ENCODE assay signal across 11 cellular contexts in genomic region chr9:134371731-134372130, GRCh38. TPM values are rescaled to one million over a fixed set of nuclear protein-coding genes. Genes with fewer than 3 reads are reported as not detected.
DNase-seq lines count a peak whose midpoint lies in the region; ATAC-seq, FAIRE-seq and TF ChIP-seq lines count a peak whose summit lies in the region.
"Had no signal": no experiment of that assay in that cellular context is flagged by ENCODE, and none has a peak within 500 bp of the region (broad histone marks: within the 10 kb centered on the region; RNA-seq: fewer than 3 reads in every experiment).

No MANE protein-coding gene starts in this region.

- H3K9me3 Mint-ChIP-seq in osteocyte (ENCODE audit: unreplicated experiment), result no peaks in the 10 kb centered on the region

- no peaks in the 10 kb centered on the region for H3K36me3 ChIP-seq in heart right ventricle
- H3K36me3 ChIP-seq: colonic mucosa had no signal

- no peaks in the 10 kb centered on the region for H3K9me3 ChIP-seq in heart right ventricle
- H3K9me3 ChIP-seq: colonic mucosa had no signal

- H3K4me1 Mint-ChIP-seq in osteocyte (ENCODE audit: unreplicated experiment), result peaks cover 65% of the 10 kb centered on the region

- peaks cover 73 to 94% (median 92%) of the 10 kb centered on the region in 9 donors for H3K4me1 ChIP-seq in heart right ventricle

- no peaks in the 10 kb centered on the region for H3K36me3 Mint-ChIP-seq in osteocyte (ENCODE audit: unreplicated experiment)

- WGBS in heart right ventricle, 2 donors, result 78 to 87% methylated on average over 16 of the region's 16 CpGs

- no peak overlapping the region for H3K4me3 Mint-ChIP-seq in osteocyte (ENCODE audit: unreplicated experiment)

- TF ChIP-seq CTCF in heart right ventricle (IDR thresholded peaks at IDR 0.05) (no peak), osteocyte (IDR thresholded peaks at IDR 0.05) (no peak)

- peak in 7 of 8 donors; percentile 9 to 37 (median 17) for ATAC-seq in heart right ventricle
- no peak for ATAC-seq in HG02870 (IDR thresholded peaks at IDR 0.05; ENCODE audit: unreplicated experiment)

- no peak overlapping the region for H3K27ac Mint-ChIP-seq in osteocyte (ENCODE audit: unreplicated experiment)

- no peak overlapping the region for H3K4me3 ChIP-seq in heart right ventricle
- H3K4me3 ChIP-seq: colonic mucosa had no signal

- no peaks in the 10 kb centered on the region for H3K27me3 Mint-ChIP-seq in osteocyte (ENCODE audit: unreplicated experiment)

- no peak for FAIRE-seq in H54 (lab: Jason Lieb, UNC)
- FAIRE-seq: A204.1 had no signal

- no peaks in the 10 kb centered on the region for H3K27me3 ChIP-seq in heart right ventricle
- H3K27me3 ChIP-seq: colonic mucosa had no signal

- peak overlapping the region; percentile 50 for H3K27ac ChIP-seq in angular gyrus (ENCODE audit: low read depth, low read length)
- peak overlapping the region in 8 of 10 donors; percentile 7 to 98 (median 64) for H3K27ac ChIP-seq in heart right ventricle

- intact Hi-C loops in heart right ventricle (cut with DNase I), result loop anchor here in 4 of 10 donors (5.0 to 10.0 kb wide), 3 partner anchors 36 to 66 kb away; no protein-coding TSS in a partner anchor
- intact Hi-C loops in posterior vena cava (cut with DNase I), result no loop called here

- TF ChIP-seq POLR2A in H54 (IDR thresholded peaks at IDR 0.05; ENCODE audit: low read depth, low read length), result no peak

- DNase-seq in Ammon's horn (ENCODE audit: low spot score), result peak; percentile 71
- peak; percentile 46 to 73 for DNase-seq in heart right ventricle
- DNase-seq in posterior vena cava (ENCODE audit: low spot score), result peak; percentile 95
- no peak for DNase-seq in epidermal melanocyte (ENCODE audit: insufficient read length, low spot score)
- DNase-seq in H54 (ENCODE audit: insufficient read length, low spot score), result no peak
- no peak for DNase-seq in osteocyte (ENCODE audit: extremely low spot score, unreplicated experiment)
- DNase-seq: colonic mucosa, NCI-H1105 treated with DMSO at 0.1 percent for 48 hours had no signal

RNA-seq across cellular contexts. Expression of gene RXRA, which starts 45.5 kb away (rescaled TPM):
- total RNA-seq in heart right ventricle (10 to 100 TPM; 38.4 to 92.3 (median 43.6) TPM), posterior vena cava (10 to 100 TPM; 41.5 to 44.7 TPM), osteocyte (76.4 and 82.2 TPM in 2 replicates)
- 10 to 100 TPM; 22.6 to 39.1 TPM for polyA plus RNA-seq in heart right ventricle

Comparison
In these comparisons a context has a peak if more than half of its experiments do, and no peak if none do; other contexts are left out.
1. DNase-seq: peak in Ammon's horn (single experiment), heart right ventricle (2 of 2) and posterior vena cava (single experiment); none in epidermal melanocyte (single experiment), H54 (single experiment) and osteocyte (single experiment).